In the genomic region with DNA sequence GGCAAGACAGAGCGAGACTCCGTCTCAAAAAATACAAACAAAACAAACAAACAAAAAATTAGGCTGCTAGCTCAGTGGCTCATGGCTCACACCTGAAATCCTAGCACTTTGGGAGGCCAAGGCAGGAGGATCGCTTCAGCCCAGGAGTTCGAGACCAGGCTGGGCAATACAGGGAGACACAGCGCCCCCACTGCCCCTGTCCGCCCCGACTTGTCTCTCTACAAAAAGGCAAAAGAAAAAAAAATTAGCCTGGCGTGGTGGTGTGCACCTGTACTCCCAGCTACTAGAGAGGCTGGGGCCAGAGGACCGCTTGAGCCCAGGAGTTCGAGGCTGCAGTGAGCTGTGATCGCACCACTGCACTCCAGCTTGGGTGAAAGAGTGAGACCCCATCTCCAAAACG, we compare ENCODE assay signal across 11 cellular contexts. TPM values are rescaled to one million over a fixed set of nuclear protein-coding genes. Genes with fewer than 3 reads are reported as not detected.
A peak's percentile ranks its signal among the peaks of the same experiment; 100 is the strongest.
DNase-seq lines count a peak whose midpoint lies in the region; ATAC-seq, FAIRE-seq and TF ChIP-seq lines count a peak whose summit lies in the region.
"Had no signal": no experiment of that assay in that cellular context is flagged by ENCODE, and none has a peak within 500 bp of the region (broad histone marks: within the 10 kb centered on the region; RNA-seq: fewer than 3 reads in every experiment).

No MANE protein-coding gene starts in this region.

- in situ Hi-C loops in GM23248 (cut with MboI) = no loop called here

- H2BK15ac ChIP-seq in H1 (ENCODE audit: low read length) = no peak overlapping the region

- H4K91ac ChIP-seq in H1 (replicated peaks; ENCODE audit: insufficient read length, low read length) = no peak overlapping the region

- no peaks in the 10 kb centered on the region for H3K9me2 ChIP-seq in GM23248 (ENCODE audit: insufficient read depth)

- no peak overlapping the region for H3K23ac ChIP-seq in H1 (ENCODE audit: insufficient read length)

- no peak for TF ChIP-seq EP300 in H1 (IDR thresholded peaks at IDR 0.05; ENCODE audit: borderline replicate concordance in 1 of 2, low read depth in 2 of 2, low read length in 2 of 2)

- no peak overlapping the region for H4K5ac ChIP-seq in H1 (ENCODE audit: insufficient read length, low read depth, low read length)

- H2AK5ac ChIP-seq in H1 (ENCODE audit: low read depth, low read length) = no peak overlapping the region

- intact Hi-C loops in Calu3 (cut with micrococcal nuclease; ENCODE audit: unreplicated experiment) = no loop called here
- intact Hi-C loops in left colon (cut with DNase I, micrococcal nuclease) = no loop called here
- intact Hi-C loops in cardiac septum (cut with DNase I) = no loop called here

- no peak for TF ChIP-seq CTCF in Calu3 (IDR thresholded peaks at IDR 0.05; ENCODE audit: unreplicated experiment)
- no peak for TF ChIP-seq CTCF in Peyer's patch (IDR thresholded peaks at IDR 0.05)
- TF ChIP-seq CTCF in H1 (IDR thresholded peaks at IDR 0.05; ENCODE audit: control extremely low read depth in 1 of 3, insufficient read depth in 1 of 3, low read depth in 1 of 3, low read length in 3 of 3) = no peak
- TF ChIP-seq CTCF in osteocyte (IDR thresholded peaks at IDR 0.05) = no peak

- H2BK12ac ChIP-seq in H1 (ENCODE audit: low read depth, low read length) = no peak overlapping the region

- no peak overlapping the region for H2BK5ac ChIP-seq in H1 (ENCODE audit: low read depth, low read length)

- H3K27ac ChIP-seq in Peyer's patch = peak overlapping the region in 1 of 4 donors; percentile 90
- no peak overlapping the region for H3K27ac ChIP-seq in H1 (ENCODE audit: low read depth, low read length)
- H3K27ac ChIP-seq in GM23248 = no peak overlapping the region
- H3K27ac ChIP-seq: right atrium auricular region had no signal

- H3K56ac ChIP-seq in H1 (replicated peaks; ENCODE audit: insufficient read length, low read depth, low read length) = no peak overlapping the region

- H3K4me1 ChIP-seq in Peyer's patch (peaks cover 0 to 23% (median 8%) of the 10 kb centered on the region in 4 donors), H1 (replicated peaks in 1 of 4; ENCODE audit: control insufficient read depth in 3 of 4, insufficient read depth in 4 of 4, low read length in 3 of 4) (peaks cover 0 to 8% (median 3%) of the 10 kb centered on the region in 4 experiments; a peak in 3 of 7 replicates), GM23248 (ENCODE audit: insufficient read depth) (no peaks in the 10 kb centered on the region)

- H3K79me1 ChIP-seq in H1 (ENCODE audit: low read depth, low read length) = peaks cover 4% of the 10 kb centered on the region; the same call in 1 of the 2 replicates

- no peaks in the 10 kb centered on the region for H3K9me3 Mint-ChIP-seq in Calu3 (ENCODE audit: low read depth, unreplicated experiment)
- no peaks in the 10 kb centered on the region for H3K9me3 Mint-ChIP-seq in osteocyte (ENCODE audit: unreplicated experiment)

- H3K27me3 ChIP-seq in Peyer's patch = no peaks in the 10 kb centered on the region
- no peaks in the 10 kb centered on the region for H3K27me3 ChIP-seq in H1 (replicated peaks in 1 of 4; ENCODE audit: control insufficient read depth in 3 of 4, extremely low read depth in 1 of 4, insufficient read depth in 3 of 4, low read length in 3 of 4)
- peaks cover 34% of the 10 kb centered on the region for H3K27me3 ChIP-seq in GM23248 (replicated peaks; ENCODE audit: insufficient read depth)

- H4K20me1 ChIP-seq in H1 (replicated peaks in 1 of 2; ENCODE audit: control insufficient read depth in 1 of 2, insufficient read depth in 2 of 2, low read length in 2 of 2) (peaks cover 3 to 8% of the 10 kb centered on the region in 2 experiments), GM23248 (ENCODE audit: insufficient read depth) (no peaks in the 10 kb centered on the region)

- no peaks in the 10 kb centered on the region for H3F3A ChIP-seq in GM23248 (ENCODE audit: insufficient read depth)

- DNase-seq in Calu3 (no peak), Peyer's patch (no peak), H1 (ENCODE audit: low read depth in 1 of 2, low spot score in 2 of 2) (no peak), osteocyte (ENCODE audit: extremely low spot score, unreplicated experiment) (no peak), left colon (no peak), cardiac septum (ENCODE audit: low spot score) (no peak), nucleus accumbens (lab: John Stamatoyannopoulos, UW) (no peak), GM23248 (no peak)

- H4K8ac ChIP-seq in H1 (ENCODE audit: extremely low read depth, insufficient read depth, low read length) = no peak overlapping the region

- H3K36me3 Mint-ChIP-seq in Calu3 (ENCODE audit: insufficient read depth, unreplicated experiment) = peaks cover 41% of the 10 kb centered on the region
- no peaks in the 10 kb centered on the region for H3K36me3 Mint-ChIP-seq in osteocyte (ENCODE audit: unreplicated experiment)

- H2BK120ac ChIP-seq in H1 (replicated peaks; ENCODE audit: low read depth, low read length) = no peak overlapping the region

- TSS peak; percentile 25 for BruUV-seq in Calu3 (replicated peaks; lab: Mats Ljungman, UMichigan)

- H3K79me2 ChIP-seq in H1 (ENCODE audit: control insufficient read depth in 1 of 2, insufficient read depth in 2 of 2, low read length in 2 of 2) = peaks cover 0 to 41% of the 10 kb centered on the region in 2 experiments; a peak in 2 of 4 replicates
- no peaks in the 10 kb centered on the region for H3K79me2 ChIP-seq in GM23248 (ENCODE audit: insufficient read depth)

- no peak for ATAC-seq in left colon

- H3K27ac Mint-ChIP-seq in Calu3 (ENCODE audit: unreplicated experiment) (peak overlapping the region; percentile 85), osteocyte (ENCODE audit: unreplicated experiment) (no peak overlapping the region)

- FAIRE-seq in H1 (lab: Jason Lieb, UNC) = no peak

- 0 out of 2 replicates have a peak overlapping the region, but pooled peaks have one; percentile 48 for H3K18ac ChIP-seq in H1 (ENCODE audit: extremely low read depth, low read length)

- peaks cover 34% of the 10 kb centered on the region for H3K4me1 Mint-ChIP-seq in Calu3 (ENCODE audit: low read depth, unreplicated experiment)
- peaks cover 30% of the 10 kb centered on the region for H3K4me1 Mint-ChIP-seq in osteocyte (ENCODE audit: unreplicated experiment)

- H3K23me2 ChIP-seq in H1 (ENCODE audit: low read depth, low read length) = peaks cover 8% of the 10 kb centered on the region; the same call in 1 of the 2 replicates

- H3K4me2 ChIP-seq in H1 (ENCODE audit: insufficient read depth in 1 of 2, low read depth in 2 of 2, low read length in 2 of 2) = peak overlapping the region in 1 of 2 experiments; percentile 25; a peak in 1 of 4 replicates
- H3K4me2 ChIP-seq in GM23248 (ENCODE audit: unreplicated experiment) = no peak overlapping the region

- H3K4ac ChIP-seq in H1 (replicated peaks; ENCODE audit: insufficient read length, low read depth, low read length) = no peak overlapping the region

- H3K9me3 ChIP-seq in Peyer's patch (peaks cover 0 to 7% (median 0%) of the 10 kb centered on the region in 4 donors), H1 (ENCODE audit: insufficient read depth in 2 of 2, low read depth in 1 of 2, low read length in 1 of 2) (no peaks in the 10 kb centered on the region), GM23248 (ENCODE audit: low read depth) (no peaks in the 10 kb centered on the region)
- H3K9me3 ChIP-seq: right atrium auricular region had no signal

- H3K4me3 Mint-ChIP-seq in Calu3 (ENCODE audit: low read depth, unreplicated experiment) (peak overlapping the region; percentile 89), osteocyte (ENCODE audit: unreplicated experiment) (peak overlapping the region; percentile 41)

- no peak for TF ChIP-seq RAD21 in H1 (IDR thresholded peaks at IDR 0.05 in 1 of 2, conservative IDR thresholded peaks at IDR 0.05 in 1 of 2; ENCODE audit: low read depth in 2 of 2, low read length in 2 of 2)

- no peaks in the 10 kb centered on the region for H3K36me3 ChIP-seq in Peyer's patch
- peaks cover 0 to 17% (median 0%) of the 10 kb centered on the region in 4 experiments; a peak in 4 of 8 replicates for H3K36me3 ChIP-seq in H1 (ENCODE audit: control insufficient read depth in 2 of 4, insufficient read depth in 4 of 4, low read length in 3 of 4)
- no peaks in the 10 kb centered on the region for H3K36me3 ChIP-seq in GM23248 (ENCODE audit: low read depth)
- H3K36me3 ChIP-seq: right atrium auricular region had no signal

- no peak overlapping the region for H3K14ac ChIP-seq in H1 (ENCODE audit: insufficient read length)

- WGBS in H1 (ENCODE audit: extremely low coverage in 1 of 2, insufficient coverage in 1 of 2, insufficient read length in 1 of 2, insufficient replicate concordance in 2 of 2, low coverage in 1 of 2, low lambda C conversion rate in 2 of 2, missing lambda C conversion rate in 1 of 2), 2 experiments = 86% methylated on average over 12 of the region's 12 CpGs; no CpG with 5 or more reads in 1 of the 2 experiments
- WGBS in GM23248 (ENCODE audit: low coverage in 1 of 2, low lambda C conversion rate in 2 of 2, missing lambda C conversion rate in 2 of 2), 2 experiments = 80 to 84% methylated on average over 12 of the region's 12 CpGs

- no peak overlapping the region for H2BK20ac ChIP-seq in H1 (ENCODE audit: low read length)

- H2AFZ ChIP-seq in H1 (ENCODE audit: low read length) = no peak overlapping the region
- no peak overlapping the region for H2AFZ ChIP-seq in GM23248

- H3K4me3 ChIP-seq in Peyer's patch (peak overlapping the region in 3 of 4 donors; percentile 44 to 73 (median 71)), H1 (ENCODE audit: extremely low read depth in 1 of 4, insufficient read depth in 2 of 4, low read depth in 3 of 4, low read length in 4 of 4) (peak overlapping the region in 1 of 4 experiments; percentile 90; a peak in 1 of 8 replicates), GM23248 (no peak overlapping the region)

- POLR2A ChIA-PET in H1 (lab: Charles Lee; ENCODE audit: partially characterized antibody) = interaction anchor here (0.6 to 4.7 kb wide), 21 partner anchors 8 to 100 kb away, joined by 3 to 65 read pairs (median 5); no protein-coding TSS in a partner anchor

- no peak overlapping the region for H3K9ac ChIP-seq in H1 (replicated peaks in 1 of 4; ENCODE audit: extremely low read depth in 1 of 4, low read depth in 3 of 4, low read length in 3 of 4)
- no peak overlapping the region for H3K9ac ChIP-seq in GM23248

- TF ChIP-seq POLR2A in Peyer's patch (IDR thresholded peaks at IDR 0.05) (no peak), H1 (IDR thresholded peaks at IDR 0.05; ENCODE audit: control extremely low read depth in 1 of 2, low read depth in 2 of 2, low read length in 2 of 2) (no peak)

- CTCF ChIA-PET in Calu3 (lab: Charles Lee) (interaction anchor here (0.6 to 2.2 kb wide), 9 partner anchors 20 to 616 kb away, joined by 3 to 11 read pairs (median 3); no protein-coding TSS in a partner anchor), H1 (lab: Charles Lee; ENCODE audit: partially characterized antibody) (interaction anchor here (0.6 to 2.3 kb wide), 12 partner anchors 8 to 1349 kb away, joined by 3 to 9 read pairs (median 4); no protein-coding TSS in a partner anchor)

- H3K27me3 Mint-ChIP-seq in Calu3 (ENCODE audit: unreplicated experiment) = no peaks in the 10 kb centered on the region
- peaks cover 20% of the 10 kb centered on the region for H3K27me3 Mint-ChIP-seq in osteocyte (ENCODE audit: unreplicated experiment)

RNA-seq across cellular contexts. Expression of a gene that starts 0.5 kb away (rescaled TPM):
- total RNA-seq in Calu3 (2022) = 328 and 421 TPM in 2 replicates
- total RNA-seq in Peyer's patch = 100 to 1,000 TPM in 3 of 4 donors, 10 to 100 TPM in 1; 56.9 to 612 (median 429) TPM
- 265 and 319 TPM in 2 replicates for total RNA-seq in H1 (2021; fragmentation: NEBNext Ultra II Directional; extraction: Animal tissue kit (Norgen Biotek cat#: 25700))
- 119 and 133 TPM in 2 replicates for polyA plus RNA-seq in H1 (2011; rRNA removed)
- 140 TPM for polyA plus RNA-seq in H1 (2011; cell fraction: cytosol; rRNA removed)
- 186 TPM for polyA plus RNA-seq in H1 (2011; cell fraction: nucleus; rRNA removed)
- 164 to 357 TPM (median 291 TPM) in 4 replicates for polyA plus RNA-seq in H1 (2012, experiment 1 of 2)
- 25.7 TPM for polyA plus RNA-seq in H1 (2012, experiment 2 of 2)
- polyA plus RNA-seq in H1 (2013, experiment 1 of 2) = 267 TPM
- 227 TPM for polyA plus RNA-seq in H1 (2013, experiment 2 of 2)
- polyA minus RNA-seq in H1 (2011; rRNA and poly(A)+ RNA removed) = 304 and 433 TPM in 2 replicates
- 438 TPM for polyA minus RNA-seq in H1 (2011; cell fraction: cytosol; rRNA and poly(A)+ RNA removed)
- polyA minus RNA-seq in H1 (2011; cell fraction: nucleus; rRNA and poly(A)+ RNA removed) = 171 TPM
- 0.21 TPM in 1 of 2 replicates, not detected in the other for total RNA-seq in osteocyte
- total RNA-seq in left colon = 100 to 1,000 TPM; 714 to 770 TPM
- 0.13 TPM for total RNA-seq in cardiac septum
- total RNA-seq in GM23248 (2014; rRNA removed; shearing (Covaris generic)) = not detected in 2 replicates
- polyA plus RNA-seq in GM23248 (2016; fragmentation: Nextera tagmentation; extraction: Ambion mirVana) = 0.04 TPM in 2 replicates
- total RNA-seq: lung microvascular endothelial cell, OCI-LY7 had no signal

Comparison
In these comparisons a context has a peak if more than half of its experiments do, and no peak if none do; other contexts are left out.
1. RNA of a gene that starts 0.5 kb away (total RNA-seq): 714 to 770 TPM in left colon, 56.9 to 612 TPM in Peyer's patch, 328 to 421 TPM in Calu3 and 265 to 319 TPM in H1; 0.13 TPM in cardiac septum (single experiment), 0.21 TPM in osteocyte and not detected in GM23248; every median in the first group is over 10 times any median in the second.